3 cellular contexts compared by ENCODE assay signal in genomic region chr20:38111366-38112232, GRCh38.
TF ChIP-seq lines count a peak whose summit lies in the region.

No MANE protein-coding gene starts in this region.

TF ChIP-seq in SK-N-SH, 30 proteins besides CTCF, POLR2A, EP300 and RAD21:
- TF ChIP-seq SMC3 (IDR thresholded peaks at IDR 0.05; ENCODE audit: low read depth, low read length) (no peak), PBX3 (IDR thresholded peaks at IDR 0.05) (no peak), POLR2AphosphoS5 (IDR thresholded peaks at IDR 0.05; ENCODE audit: low read depth, low read length) (no peak), ELF1 (IDR thresholded peaks at IDR 0.05) (no peak), FOXM1 (IDR thresholded peaks at IDR 0.05; ENCODE audit: low read depth) (no peak), MXI1 (IDR thresholded peaks at IDR 0.05; ENCODE audit: low read depth, low read length) (no peak), FOXJ3 (CRISPR knock-in tag; IDR thresholded peaks at IDR 0.05) (no peak), ZBTB33 (IDR thresholded peaks at IDR 0.05; ENCODE audit: borderline replicate concordance, low read depth) (no peak), USF2 (IDR thresholded peaks at IDR 0.05; ENCODE audit: borderline replicate concordance, low read depth, low read length) (no peak), RCOR1 (IDR thresholded peaks at IDR 0.05; ENCODE audit: low read length) (no peak)

TF ChIP-seq in SK-N-SH treated with all-trans-retinoic acid at 6 μM for 48 hours, 23 proteins besides CTCF, POLR2A, EP300 and RAD21:
- no peak for TF ChIP-seq ZNF70 (CRISPR knock-in tag; IDR thresholded peaks at IDR 0.05)
- no peak for TF ChIP-seq GLIS3 (CRISPR knock-in tag; IDR thresholded peaks at IDR 0.05)
- no peak for TF ChIP-seq ZFP30 (CRISPR knock-in tag; IDR thresholded peaks at IDR 0.05)
- TF ChIP-seq CREB5 (CRISPR knock-in tag; IDR thresholded peaks at IDR 0.05; ENCODE audit: low read depth) = no peak
- no peak for TF ChIP-seq ARNTL (CRISPR knock-in tag; IDR thresholded peaks at IDR 0.05; ENCODE audit: borderline replicate concordance, low read depth)
- TF ChIP-seq ZNF8 (CRISPR knock-in tag; IDR thresholded peaks at IDR 0.05) = no peak
- TF ChIP-seq CSDC2 (CRISPR knock-in tag; IDR thresholded peaks at IDR 0.05) = no peak
- TF ChIP-seq OSR1 (CRISPR knock-in tag; IDR thresholded peaks at IDR 0.05) = no peak
- no peak for TF ChIP-seq ZC3H10 (CRISPR knock-in tag; IDR thresholded peaks at IDR 0.05)

TF ChIP-seq in IMR-90, 13 proteins besides CTCF, POLR2A, EP300 and RAD21:
- TF ChIP-seq FOS (IDR thresholded peaks at IDR 0.05; ENCODE audit: low read depth, low read length) (no peak), SMC3 (IDR thresholded peaks at IDR 0.05; ENCODE audit: low read depth, low read length) (no peak), CHD1 (IDR thresholded peaks at IDR 0.05; ENCODE audit: low read depth, low read length) (no peak), BHLHE40 (IDR thresholded peaks at IDR 0.05; ENCODE audit: low read depth, low read length) (no peak), RCOR1 (IDR thresholded peaks at IDR 0.05; ENCODE audit: insufficient replicate concordance, low read length) (no peak), USF2 (IDR thresholded peaks at IDR 0.05; ENCODE audit: low read depth, low read length) (no peak), ELK1 (IDR thresholded peaks at IDR 0.05; ENCODE audit: borderline replicate concordance, low read depth, low read length) (no peak), RFX5 (IDR thresholded peaks at IDR 0.05; ENCODE audit: low read depth, low read length) (no peak), MXI1 (IDR thresholded peaks at IDR 0.05; ENCODE audit: borderline replicate concordance, low read depth, low read length) (no peak), NFE2L2 (IDR thresholded peaks at IDR 0.05; ENCODE audit: low read depth, low read length) (no peak), MAFK (IDR thresholded peaks at IDR 0.05; ENCODE audit: low read depth, low read length) (no peak), MAZ (IDR thresholded peaks at IDR 0.05; ENCODE audit: borderline replicate concordance, low read depth, low read length) (no peak), CEBPB (IDR thresholded peaks at IDR 0.05; ENCODE audit: low read depth, low read length) (no peak)
